8 cellular contexts compared by ENCODE assay signal in genomic region chr3:195542261-195542660, GRCh38. TPM values are rescaled to one million over a fixed set of nuclear protein-coding genes. Genes with fewer than 3 reads are reported as not detected.
A peak's percentile ranks its signal among the peaks of the same experiment; 100 is the strongest.
DNase-seq lines count a peak whose midpoint lies in the region; ATAC-seq and TF ChIP-seq lines count a peak whose summit lies in the region.

No MANE protein-coding gene starts in this region.

- peaks cover 24% of the 10 kb centered on the region for H3K36me3 Mint-ChIP-seq in CD4-positive, CD25-positive, alpha-beta regulatory T cell
- peaks cover 17% of the 10 kb centered on the region for H3K36me3 Mint-ChIP-seq in activated CD4-positive, alpha-beta memory T cell treated with anti-CD3 and anti-CD28 coated beads for 36 hours
- H3K36me3 Mint-ChIP-seq in stimulated activated memory B cell treated with anti-CD40 and anti-IgM and Interleukin-4, amounts not matched to agents 10 μg/mL and 1 μg/mL and 100 μg/mL, for 72 hours, result peaks cover 22% of the 10 kb centered on the region

- no peaks in the 10 kb centered on the region for H3K27me3 Mint-ChIP-seq in CD4-positive, CD25-positive, alpha-beta regulatory T cell
- H3K27me3 Mint-ChIP-seq in activated CD4-positive, alpha-beta memory T cell treated with anti-CD3 and anti-CD28 coated beads for 36 hours, result no peaks in the 10 kb centered on the region
- no peaks in the 10 kb centered on the region for H3K27me3 Mint-ChIP-seq in stimulated activated memory B cell treated with anti-CD40 and anti-IgM and Interleukin-4, amounts not matched to agents 10 μg/mL and 1 μg/mL and 100 μg/mL, for 72 hours

- intact Hi-C loops in activated CD4-positive, alpha-beta memory T cell treated with anti-CD3 and anti-CD28 coated beads for 36 hours (cut with micrococcal nuclease), result loop anchor here (2.0 to 10.0 kb wide), 7 partner anchors 45 to 855 kb away; partner anchors contain the start of genes ACAP2 and FAM43A

- peaks cover 79% of the 10 kb centered on the region for H3K4me1 ChIP-seq in CD4-positive, CD25-positive, alpha-beta regulatory T cell (ENCODE audit: control insufficient read depth, insufficient read depth, low read length, poor library complexity, severe bottlenecking)
- no peaks in the 10 kb centered on the region for H3K4me1 ChIP-seq in iPS-15b (ENCODE audit: control insufficient read depth, insufficient read depth, low read length)

- POLR2A ChIA-PET in activated CD4-positive, alpha-beta memory T cell treated with anti-CD3 and anti-CD28 coated beads for 36 hours (lab: Charles Lee), result interaction anchor here (0.6 to 2.7 kb wide), 6 partner anchors 8 to 272 kb away, joined by 4 to 22 read pairs (median 6); partner anchors contain the start of gene XXYLT1

- ATAC-seq in CD4-positive, CD25-positive, alpha-beta regulatory T cell (ENCODE audit: low read depth in 2 of 2), result no peak
- ATAC-seq in stimulated activated memory B cell treated with anti-CD40 and anti-IgM and Interleukin-4, amounts not matched to agents 10 μg/mL and 1 μg/mL and 100 μg/mL, for 72 hours, result peak; percentile 49
- no peak for ATAC-seq in HG03354 (IDR thresholded peaks at IDR 0.05; ENCODE audit: poor library complexity, severe bottlenecking, unreplicated experiment)

- TF ChIP-seq CTCF in HFF-Myc (IDR thresholded peaks at IDR 0.05; ENCODE audit: low read depth, low read length, missing control alignments), result no peak

- H3K4me1 Mint-ChIP-seq in CD4-positive, CD25-positive, alpha-beta regulatory T cell, result peaks cover 44 to 72% (median 60%) of the 10 kb centered on the region in 4 donors
- H3K4me1 Mint-ChIP-seq in activated CD4-positive, alpha-beta memory T cell treated with anti-CD3 and anti-CD28 coated beads for 36 hours (ENCODE audit: low read depth), result peaks cover 61% of the 10 kb centered on the region
- peaks cover 76% of the 10 kb centered on the region for H3K4me1 Mint-ChIP-seq in stimulated activated memory B cell treated with anti-CD40 and anti-IgM and Interleukin-4, amounts not matched to agents 10 μg/mL and 1 μg/mL and 100 μg/mL, for 72 hours

- no peak overlapping the region for H3K9ac ChIP-seq in iPS-15b (ENCODE audit: low read depth, low read length)

- H3K36me3 ChIP-seq in CD4-positive, CD25-positive, alpha-beta regulatory T cell (ENCODE audit: control insufficient read depth, insufficient read depth, low read length), result peaks cover 2% of the 10 kb centered on the region
- H3K36me3 ChIP-seq in iPS-15b (ENCODE audit: control insufficient read depth, insufficient read depth, low read length), result no peaks in the 10 kb centered on the region

- no peaks in the 10 kb centered on the region for H3K9me3 ChIP-seq in CD4-positive, CD25-positive, alpha-beta regulatory T cell (ENCODE audit: control insufficient read depth in 2 of 2, low read length in 2 of 2)
- H3K9me3 ChIP-seq in iPS-15b (ENCODE audit: control insufficient read depth, insufficient read depth, low read length), result no peaks in the 10 kb centered on the region

- H3K27ac ChIP-seq in CD4-positive, CD25-positive, alpha-beta regulatory T cell (ENCODE audit: insufficient read depth, low read length, poor library complexity, severe bottlenecking), result peak overlapping the region; percentile 94

- peak overlapping the region; percentile 91 to 98 (median 92) for H3K4me3 Mint-ChIP-seq in CD4-positive, CD25-positive, alpha-beta regulatory T cell
- peak overlapping the region; percentile 90 for H3K4me3 Mint-ChIP-seq in activated CD4-positive, alpha-beta memory T cell treated with anti-CD3 and anti-CD28 coated beads for 36 hours
- peak overlapping the region; percentile 92 for H3K4me3 Mint-ChIP-seq in stimulated activated memory B cell treated with anti-CD40 and anti-IgM and Interleukin-4, amounts not matched to agents 10 μg/mL and 1 μg/mL and 100 μg/mL, for 72 hours

- CTCF ChIA-PET in activated CD4-positive, alpha-beta memory T cell treated with anti-CD3 and anti-CD28 coated beads for 36 hours (lab: Charles Lee), result interaction anchor here (0.7 to 7.0 kb wide), 8 partner anchors 9 to 352 kb away, joined by 3 to 38 read pairs (median 6); partner anchors contain the start of gene XXYLT1

- H3K27me3 ChIP-seq in CD4-positive, CD25-positive, alpha-beta regulatory T cell (ENCODE audit: control insufficient read depth, insufficient read depth, low read length), result no peaks in the 10 kb centered on the region
- H3K27me3 ChIP-seq in iPS-15b (ENCODE audit: control insufficient read depth, insufficient read depth, low read length), result peaks cover 28% of the 10 kb centered on the region

- H3K27ac Mint-ChIP-seq in CD4-positive, CD25-positive, alpha-beta regulatory T cell, result peak overlapping the region; percentile 93 to 97 (median 95)
- peak overlapping the region; percentile 91 for H3K27ac Mint-ChIP-seq in activated CD4-positive, alpha-beta memory T cell treated with anti-CD3 and anti-CD28 coated beads for 36 hours
- peak overlapping the region; percentile 99 for H3K27ac Mint-ChIP-seq in stimulated activated memory B cell treated with anti-CD40 and anti-IgM and Interleukin-4, amounts not matched to agents 10 μg/mL and 1 μg/mL and 100 μg/mL, for 72 hours

- peak in 1 of 3 donors; percentile 51 for DNase-seq in CD4-positive, CD25-positive, alpha-beta regulatory T cell
- no peak for DNase-seq in HFF-Myc (ENCODE audit: extremely low read depth, low read depth)
- DNase-seq in activated CD4-positive, alpha-beta memory T cell treated with anti-CD3 and anti-CD28 coated beads for 36 hours, result no peak
- no peak for DNase-seq in D341Med (ENCODE audit: low spot score)
- DNase-seq in NCI-H1930 (lab: John Stamatoyannopoulos, UW), result no peak

- no peaks in the 10 kb centered on the region for H3K9me3 Mint-ChIP-seq in CD4-positive, CD25-positive, alpha-beta regulatory T cell
- no peaks in the 10 kb centered on the region for H3K9me3 Mint-ChIP-seq in activated CD4-positive, alpha-beta memory T cell treated with anti-CD3 and anti-CD28 coated beads for 36 hours
- H3K9me3 Mint-ChIP-seq in stimulated activated memory B cell treated with anti-CD40 and anti-IgM and Interleukin-4, amounts not matched to agents 10 μg/mL and 1 μg/mL and 100 μg/mL, for 72 hours, result no peaks in the 10 kb centered on the region

- peak overlapping the region; percentile 100 for H3K4me3 ChIP-seq in CD4-positive, CD25-positive, alpha-beta regulatory T cell (ENCODE audit: low read depth, low read length)
- H3K4me3 ChIP-seq in HFF-Myc (replicated peaks; ENCODE audit: low read depth, low read length) (peak overlapping the region; percentile 71), iPS-15b (ENCODE audit: low read depth, low read length) (peak overlapping the region; percentile 64)

RNA-seq across cellular contexts. Expression of gene PPP1R2, which starts 0.9 kb away (rescaled TPM):
- 169 TPM for total RNA-seq in CD4-positive, CD25-positive, alpha-beta regulatory T cell
- polyA plus RNA-seq in CD4-positive, CD25-positive, alpha-beta regulatory T cell, result 100 to 1,000 TPM; 253 to 337 (median 306) TPM
- total RNA-seq in activated CD4-positive, alpha-beta memory T cell treated with anti-CD3 and anti-CD28 coated beads for 36 hours, result 100 to 1,000 TPM; 101 to 105 TPM

RNA-seq across cellular contexts. Expression of gene APOD, which starts 41.5 kb away (rescaled TPM):
- not detected for total RNA-seq in CD4-positive, CD25-positive, alpha-beta regulatory T cell
- polyA plus RNA-seq in CD4-positive, CD25-positive, alpha-beta regulatory T cell, result under 1 TPM in 1 of 4 donors, not detected in 3; 0.60 TPM
- under 1 TPM; 0.48 to 0.59 TPM for total RNA-seq in activated CD4-positive, alpha-beta memory T cell treated with anti-CD3 and anti-CD28 coated beads for 36 hours
